Comparison of ENCODE assay signal across 28 cellular contexts in the genomic region with DNA sequence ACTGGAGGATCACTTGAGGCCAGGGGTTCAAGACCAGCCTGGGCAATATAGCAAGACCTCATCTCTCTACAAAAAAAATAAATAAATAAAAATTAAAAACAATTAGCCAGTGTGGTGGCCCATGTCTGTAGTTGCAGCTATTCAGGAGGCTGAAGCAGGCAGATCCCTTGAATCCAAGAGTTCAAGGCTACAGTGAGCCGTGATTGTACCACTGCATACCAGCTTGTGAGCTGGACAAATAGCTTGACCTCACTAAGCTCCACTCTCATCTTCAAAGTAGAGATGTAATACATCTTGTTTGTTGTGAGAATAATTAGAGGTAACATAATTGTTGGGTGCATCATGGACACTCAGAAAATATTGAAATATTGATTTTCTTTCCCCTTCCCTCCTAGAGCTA. TPM values are rescaled to one million over a fixed set of nuclear protein-coding genes. Genes with fewer than 3 reads are reported as not detected.
DNase-seq lines count a peak whose midpoint lies in the region; ATAC-seq, FAIRE-seq and TF ChIP-seq lines count a peak whose summit lies in the region.
"Had no signal": no experiment of that assay in that cellular context is flagged by ENCODE, and none has a peak within 500 bp of the region (broad histone marks: within the 10 kb centered on the region; RNA-seq: fewer than 3 reads in every experiment).

No MANE protein-coding gene starts in this region.

- 77% methylated on average over 1 of the region's 1 CpG for WGBS in HepG2 (ENCODE audit: low lambda C conversion rate)
- 100% methylated on average over 1 of the region's 1 CpG for WGBS in right lobe of liver (ENCODE audit: insufficient coverage, low coverage, low lambda C conversion rate, missing lambda C conversion rate)

- no peak for TF ChIP-seq CTCF in HepG2 (CRISPR knock-in tag; IDR thresholded peaks at IDR 0.05)
- TF ChIP-seq CTCF in right lobe of liver (IDR thresholded peaks at IDR 0.05) = no peak

- in situ Hi-C loops in HepG2 (cut with HindIII; ENCODE audit: extremely low pct_ligation_motif_present, low pct_unique_long_range_greater_than_20kb) = loop anchor here (25.0 kb wide), 1 partner anchor 127 kb away; no protein-coding TSS in a partner anchor

- H3K4me1 ChIP-seq in HepG2 (ENCODE audit: insufficient read depth, low read length) (0 out of 2 replicates have a peak, but pooled peaks cover 5% of the 10 kb centered on the region), right lobe of liver (no peaks in the 10 kb centered on the region)
- H3K4me1 ChIP-seq: A549; BE2C; BLaER1; BLaER1 treated with 17β-estradiol and CSF1 and Interleukin-3, amounts not matched to agents 10 nM and 100 nM; Caco-2 had no signal

- CTCF ChIA-PET in HepG2 (lab: Yijun Ruan, JAX; ENCODE audit: low intra/inter-chr PET ratio, low total read pairs) = no interaction called here

- H3K4me2 ChIP-seq in HepG2 (ENCODE audit: low read depth, low read length) = no peak overlapping the region
- H3K4me2 ChIP-seq: A549; BLaER1; BLaER1 treated with 17β-estradiol and CSF1 and Interleukin-3, amounts not matched to agents 10 nM and 100 nM had no signal

- peak; percentile 43 for DNase-seq in HepG2 (ENCODE audit: low spot score)
- DNase-seq in right lobe of liver = no peak
- DNase-seq: 8988T; ACHN; AML-193; BE2C; C1 segment of cervical spinal cord; Caco-2; Calu3; CD4-positive, alpha-beta memory T cell; CD4-positive, alpha-beta T cell; CD4-positive, CD25-positive, alpha-beta regulatory T cell; CD8-positive, alpha-beta memory T cell; CD8-positive, alpha-beta T cell; COR-L47; DMS 273 treated with DMSO at 0.1 percent for 48 hours; DMS153; DMS53; DMS79; DMS79 treated with DMSO at 0.1 percent for 48 hours; DND-41; EL had no signal

- TF ChIP-seq RAD21 in HepG2 (CRISPR knock-in tag; IDR thresholded peaks at IDR 0.05) = no peak

- no peaks in the 10 kb centered on the region for H3K9me3 ChIP-seq in HepG2 (ENCODE audit: low read length)
- H3K9me3 ChIP-seq in right lobe of liver = no peaks in the 10 kb centered on the region
- H3K9me3 ChIP-seq: A549; BE2C; BLaER1; BLaER1 treated with 17β-estradiol and CSF1 and Interleukin-3, amounts not matched to agents 10 nM and 100 nM; Caco-2 had no signal

- ATAC-seq in HepG2 = peak; percentile 62
- no peak for ATAC-seq in right lobe of liver
- ATAC-seq: A549; CD8-positive, alpha-beta T cell had no signal

- POLR2A ChIA-PET in HepG2 (lab: Yijun Ruan, JAX) = no interaction called here

- no peak overlapping the region for H3K9ac ChIP-seq in HepG2 (ENCODE audit: insufficient read depth, low read depth, low read length)
- H3K9ac ChIP-seq: BLaER1; BLaER1 treated with 17β-estradiol and CSF1 and Interleukin-3, amounts not matched to agents 10 nM and 100 nM had no signal

- no peaks in the 10 kb centered on the region for H3K79me2 ChIP-seq in HepG2 (ENCODE audit: insufficient read depth, low read length)

- H3K27ac ChIP-seq in HepG2 (ENCODE audit: extremely low read length, insufficient read depth, low read length) (no peak overlapping the region), right lobe of liver (no peak overlapping the region)
- H3K27ac ChIP-seq: 22Rv1; A549; BLaER1; BLaER1 treated with 17β-estradiol and CSF1 and Interleukin-3, amounts not matched to agents 10 nM and 100 nM; C4-2B had no signal

- H3K36me3 ChIP-seq in HepG2 (replicated peaks in 1 of 2; ENCODE audit: control insufficient read depth in 1 of 2, insufficient read depth in 2 of 2, low read length in 2 of 2) (no peaks in the 10 kb centered on the region; a peak in 2 of 5 replicates), right lobe of liver (no peaks in the 10 kb centered on the region)
- H3K36me3 ChIP-seq: BE2C; BLaER1; BLaER1 treated with 17β-estradiol and CSF1 and Interleukin-3, amounts not matched to agents 10 nM and 100 nM had no signal

- H3K27me3 ChIP-seq in HepG2 (ENCODE audit: control insufficient read depth in 1 of 2, insufficient read depth in 2 of 2, low read length in 2 of 2) (no peaks in the 10 kb centered on the region), right lobe of liver (no peaks in the 10 kb centered on the region)
- H3K27me3 ChIP-seq: BE2C; BLaER1; BLaER1 treated with 17β-estradiol and CSF1 and Interleukin-3, amounts not matched to agents 10 nM and 100 nM had no signal

- no peak overlapping the region for H2AFZ ChIP-seq in HepG2 (ENCODE audit: low read length)

- no peak for FAIRE-seq in HepG2 (lab: Jason Lieb, UNC)
- FAIRE-seq: A204.1, A549 had no signal

- H3K4me3 ChIP-seq in HepG2 (replicated peaks in 1 of 3; ENCODE audit: insufficient read depth in 1 of 3, low read depth in 2 of 3, low read length in 3 of 3) (no peak overlapping the region), right lobe of liver (no peak overlapping the region)
- H3K4me3 ChIP-seq: A549; BLaER1; BLaER1 treated with 17β-estradiol and CSF1 and Interleukin-3, amounts not matched to agents 10 nM and 100 nM had no signal

- TF ChIP-seq POLR2A in HepG2 (IDR thresholded peaks at IDR 0.05; ENCODE audit: insufficient read depth in 1 of 2, low read depth in 2 of 2, low read length in 2 of 2) = no peak
- no peak for TF ChIP-seq POLR2A in right lobe of liver (IDR thresholded peaks at IDR 0.05)

- TF ChIP-seq EP300 in HepG2 (IDR thresholded peaks at IDR 0.05; ENCODE audit: low read depth in 2 of 2, low read length in 2 of 2) = no peak
- TF ChIP-seq EP300 in HepG2 (CRISPR knock-in tag; IDR thresholded peaks at IDR 0.05; ENCODE audit: borderline replicate concordance) = no peak

- no TSS peak for BruUV-seq in HepG2 (replicated peaks; lab: Mats Ljungman, UMichigan)

- intact Hi-C loops in HepG2 (cut with micrococcal nuclease; ENCODE audit: unreplicated experiment) (loop anchor here (1.0 kb wide), 1 partner anchor 31 kb away; no protein-coding TSS in a partner anchor), right lobe of liver (cut with DNase I) (no loop called here)

- H4K20me1 ChIP-seq in HepG2 (ENCODE audit: insufficient read depth, low read length) = no peaks in the 10 kb centered on the region
- H4K20me1 ChIP-seq: BLaER1; BLaER1 treated with 17β-estradiol and CSF1 and Interleukin-3, amounts not matched to agents 10 nM and 100 nM had no signal

TF ChIP-seq in HepG2, 621 proteins besides CTCF, POLR2A, EP300 and RAD21:
- peak; percentile 33; the same call in 1 of the 2 replicates for TF ChIP-seq HNF4A (CRISPR knock-in tag; IDR thresholded peaks at IDR 0.05)
- TF ChIP-seq TEAD3 (CRISPR knock-in tag; optimal IDR thresholded peaks at IDR 0.05; ENCODE audit: borderline replicate concordance) = peak; percentile 51
- no peak for TF ChIP-seq NFE2L2 (IDR thresholded peaks at IDR 0.05; ENCODE audit: low read length)
- 0 out of 2 replicates have a peak, but pooled peaks have one; percentile 24 for TF ChIP-seq GFI1 (CRISPR knock-in tag; IDR thresholded peaks at IDR 0.05; ENCODE audit: borderline replicate concordance)
- TF ChIP-seq ZNF121 (CRISPR knock-in tag; IDR thresholded peaks at IDR 0.05) = 0 out of 2 replicates have a peak, but pooled peaks have one; percentile 24
TF ChIP-seq in HepG2: peak in this region for 4.

RNA-seq across cellular contexts. Expression of a gene that starts 31.1 kb away (rescaled TPM):
- total RNA-seq in HepG2 (2016; rRNA removed; fragmentation: Illumina TruSeq; extraction: Trizol) = 34.5 and 59.9 TPM in 2 replicates
- 3.2 and 3.3 TPM in 2 replicates for total RNA-seq in HepG2 (2016; cell fraction: cytosol; rRNA removed; fragmentation: Illumina TruSeq; extraction: Trizol; ENCODE audit: low read depth)
- 28.5 and 57.7 TPM in 2 replicates for total RNA-seq in HepG2 (2016; cell fraction: insoluble cytoplasmic fraction; rRNA removed; fragmentation: Illumina TruSeq; extraction: Trizol)
- total RNA-seq in HepG2 (2016; cell fraction: membrane; rRNA removed; fragmentation: Illumina TruSeq; extraction: Trizol) = 11.0 and 11.4 TPM in 2 replicates
- total RNA-seq in HepG2 (2016; cell fraction: nucleus; rRNA removed; fragmentation: Illumina TruSeq; extraction: Trizol) = 35.9 and 36.8 TPM in 2 replicates
- 45.9 and 67.9 TPM in 2 replicates for polyA plus RNA-seq in HepG2 (2011; rRNA removed)
- polyA plus RNA-seq in HepG2 (2011; cell fraction: cytosol; rRNA removed) = 44.7 and 50.7 TPM in 2 replicates
- polyA plus RNA-seq in HepG2 (2011; cell fraction: nucleus; rRNA removed) = 22.5 and 24.0 TPM in 2 replicates
- polyA plus RNA-seq in HepG2 (2012) = 38.3 and 53.1 TPM in 2 replicates
- polyA plus RNA-seq in HepG2 (2016; cell fraction: cytosol; fragmentation: Illumina TruSeq; extraction: Trizol; ENCODE audit: low read depth) = 2.5 and 2.7 TPM in 2 replicates
- 79.4 and 84.4 TPM in 2 replicates for polyA plus RNA-seq in HepG2 (2016; cell fraction: insoluble cytoplasmic fraction; fragmentation: Illumina TruSeq; extraction: Trizol; ENCODE audit: low read depth)
- polyA plus RNA-seq in HepG2 (2016; cell fraction: membrane; fragmentation: Illumina TruSeq; extraction: Trizol; ENCODE audit: low read depth) = 9.2 and 9.5 TPM in 2 replicates
- 23.3 and 29.2 TPM in 2 replicates for polyA plus RNA-seq in HepG2 (2016; cell fraction: nucleus; fragmentation: Illumina TruSeq; extraction: Trizol; ENCODE audit: insufficient read depth, low read depth)
- 44.6 and 79.7 TPM in 2 replicates for polyA minus RNA-seq in HepG2 (2011; rRNA and poly(A)+ RNA removed; ENCODE audit: low replicate concordance)
- polyA minus RNA-seq in HepG2 (2011; cell fraction: cytosol; rRNA and poly(A)+ RNA removed) = 60.2 and 76.8 TPM in 2 replicates
- 83.6 and 91.6 TPM in 2 replicates for polyA minus RNA-seq in HepG2 (2011; cell fraction: nucleus; rRNA and poly(A)+ RNA removed)
- 10 to 100 TPM; 17.0 to 25.9 (median 21.5) TPM for total RNA-seq in right lobe of liver
